In genomic region chr10:70575874-70576802, GRCh38 we compare ENCODE assay signal across 1 cellular context.
TF ChIP-seq lines count a peak whose summit lies in the region.

No MANE protein-coding gene starts in this region.

TF ChIP-seq in K562, 482 proteins besides CTCF, POLR2A, EP300 and RAD21 (continued from another document and continues in another):
- TF ChIP-seq, protein P1, sequence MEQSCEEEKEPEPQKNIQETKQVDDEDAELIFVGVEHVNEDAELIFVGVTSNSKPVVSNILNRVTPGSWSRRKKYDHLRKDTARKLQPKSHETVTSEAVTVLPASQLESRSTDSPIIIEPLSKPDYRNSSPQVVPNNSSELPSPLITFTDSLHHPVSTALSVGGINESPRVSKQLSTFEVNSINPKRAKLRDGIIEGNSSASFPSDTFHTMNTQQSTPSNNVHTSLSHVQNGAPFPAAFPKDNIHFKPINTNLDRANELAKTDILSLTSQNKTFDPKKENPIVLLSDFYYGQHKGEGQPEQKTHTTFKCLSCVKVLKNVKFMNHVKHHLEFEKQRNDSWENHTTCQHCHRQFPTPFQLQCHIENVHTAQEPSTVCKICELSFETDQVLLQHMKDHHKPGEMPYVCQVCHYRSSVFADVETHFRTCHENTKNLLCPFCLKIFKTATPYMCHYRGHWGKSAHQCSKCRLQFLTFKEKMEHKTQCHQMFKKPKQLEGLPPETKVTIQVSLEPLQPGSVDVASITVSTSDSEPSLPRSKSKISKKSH (CRISPR knock-in tag; IDR thresholded peaks at IDR 0.05) = no peak
- peak; percentile 49 for TF ChIP-seq NEUROD1 (IDR thresholded peaks at IDR 0.05; ENCODE audit: borderline replicate concordance, low read depth, low read length, partially characterized antibody)
- TF ChIP-seq RNF2 (IDR thresholded peaks at IDR 0.05) = peak; percentile 69
- no peak for TF ChIP-seq ARID2 (IDR thresholded peaks at IDR 0.05)
- peak; percentile 85 for TF ChIP-seq SMARCE1 (IDR thresholded peaks at IDR 0.05)
- TF ChIP-seq PML (IDR thresholded peaks at IDR 0.05; ENCODE audit: low read length) = 0 out of 2 replicates have a peak, but pooled peaks have one; percentile 29
- TF ChIP-seq CEBPB (tag; IDR thresholded peaks at IDR 0.05) = peak; percentile 87
- TF ChIP-seq FOSL1 (tag; conservative IDR thresholded peaks at IDR 0.05) = peak; percentile 33; the same call in 1 of the 2 replicates
- TF ChIP-seq TBL1XR1 (IDR thresholded peaks at IDR 0.05; ENCODE audit: low read length in 2 of 2) = peak in 1 of 2 experiments; percentile 21; a peak in 1 of 4 replicates
- TF ChIP-seq MECOM (CRISPR knock-in tag; IDR thresholded peaks at IDR 0.05) = 0 out of 2 replicates have a peak, but pooled peaks have one; percentile 40
- TF ChIP-seq NR4A1 (CRISPR knock-in tag; IDR thresholded peaks at IDR 0.05) = no peak
- 0 out of 2 replicates have a peak, but pooled peaks have one; percentile 55 for TF ChIP-seq NR4A1 (tag; IDR thresholded peaks at IDR 0.05)
- TF ChIP-seq SREBF1 (IDR thresholded peaks at IDR 0.05; ENCODE audit: borderline replicate concordance, low read depth, low read length) = 0 out of 2 replicates have a peak, but pooled peaks have one; percentile 9
- TF ChIP-seq CHD4 (IDR thresholded peaks at IDR 0.05; ENCODE audit: insufficient read depth, insufficient replicate concordance, low read depth, low read length, poor library complexity, severe bottlenecking) = peak; percentile 90
- TF ChIP-seq ZNF24 (IDR thresholded peaks at IDR 0.05) = peak; percentile 85
- peak; percentile 46; the same call in 1 of the 2 replicates for TF ChIP-seq CC2D1A (IDR thresholded peaks at IDR 0.05)
- peak; percentile 100 for TF ChIP-seq ZNF384 (IDR thresholded peaks at IDR 0.05; ENCODE audit: low read depth, low read length)
- TF ChIP-seq, protein P2, sequence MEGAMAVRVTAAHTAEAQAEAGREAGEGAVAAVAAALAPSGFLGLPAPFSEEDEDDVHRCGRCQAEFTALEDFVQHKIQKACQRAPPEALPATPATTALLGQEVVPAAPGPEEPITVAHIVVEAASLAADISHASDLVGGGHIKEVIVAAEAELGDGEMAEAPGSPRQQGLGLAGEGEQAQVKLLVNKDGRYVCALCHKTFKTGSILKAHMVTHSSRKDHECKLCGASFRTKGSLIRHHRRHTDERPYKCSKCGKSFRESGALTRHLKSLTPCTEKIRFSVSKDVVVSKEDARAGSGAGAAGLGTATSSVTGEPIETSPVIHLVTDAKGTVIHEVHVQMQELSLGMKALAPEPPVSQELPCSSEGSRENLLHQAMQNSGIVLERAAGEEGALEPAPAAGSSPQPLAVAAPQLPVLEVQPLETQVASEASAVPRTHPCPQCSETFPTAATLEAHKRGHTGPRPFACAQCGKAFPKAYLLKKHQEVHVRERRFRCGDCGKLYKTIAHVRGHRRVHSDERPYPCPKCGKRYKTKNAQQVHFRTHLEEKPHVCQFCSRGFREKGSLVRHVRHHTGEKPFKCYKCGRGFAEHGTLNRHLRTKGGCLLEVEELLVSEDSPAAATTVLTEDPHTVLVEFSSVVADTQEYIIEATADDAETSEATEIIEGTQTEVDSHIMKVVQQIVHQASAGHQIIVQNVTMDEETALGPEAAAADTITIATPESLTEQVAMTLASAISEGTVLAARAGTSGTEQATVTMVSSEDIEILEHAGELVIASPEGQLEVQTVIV (CRISPR knock-in tag; IDR thresholded peaks at IDR 0.05; ENCODE audit: borderline replicate concordance) = peak; percentile 70; the same call in 1 of the 2 replicates
- 0 out of 2 replicates have a peak, but pooled peaks have one; percentile 27 for TF ChIP-seq TAL1 (IDR thresholded peaks at IDR 0.05)
- TF ChIP-seq NRF1 (conservative IDR thresholded peaks at IDR 0.05 in 1 of 2, IDR thresholded peaks at IDR 0.05 in 1 of 2) = 0 out of 4 replicates have a peak, but pooled peaks have one; percentile 11 to 18
- TF ChIP-seq NFE2 (IDR thresholded peaks at IDR 0.05; ENCODE audit: low read depth) = peak; percentile 67; the same call in 1 of the 2 replicates
- peak; percentile 85 for TF ChIP-seq ZNF583 (CRISPR knock-in tag; IDR thresholded peaks at IDR 0.05)
- TF ChIP-seq, protein P3, sequence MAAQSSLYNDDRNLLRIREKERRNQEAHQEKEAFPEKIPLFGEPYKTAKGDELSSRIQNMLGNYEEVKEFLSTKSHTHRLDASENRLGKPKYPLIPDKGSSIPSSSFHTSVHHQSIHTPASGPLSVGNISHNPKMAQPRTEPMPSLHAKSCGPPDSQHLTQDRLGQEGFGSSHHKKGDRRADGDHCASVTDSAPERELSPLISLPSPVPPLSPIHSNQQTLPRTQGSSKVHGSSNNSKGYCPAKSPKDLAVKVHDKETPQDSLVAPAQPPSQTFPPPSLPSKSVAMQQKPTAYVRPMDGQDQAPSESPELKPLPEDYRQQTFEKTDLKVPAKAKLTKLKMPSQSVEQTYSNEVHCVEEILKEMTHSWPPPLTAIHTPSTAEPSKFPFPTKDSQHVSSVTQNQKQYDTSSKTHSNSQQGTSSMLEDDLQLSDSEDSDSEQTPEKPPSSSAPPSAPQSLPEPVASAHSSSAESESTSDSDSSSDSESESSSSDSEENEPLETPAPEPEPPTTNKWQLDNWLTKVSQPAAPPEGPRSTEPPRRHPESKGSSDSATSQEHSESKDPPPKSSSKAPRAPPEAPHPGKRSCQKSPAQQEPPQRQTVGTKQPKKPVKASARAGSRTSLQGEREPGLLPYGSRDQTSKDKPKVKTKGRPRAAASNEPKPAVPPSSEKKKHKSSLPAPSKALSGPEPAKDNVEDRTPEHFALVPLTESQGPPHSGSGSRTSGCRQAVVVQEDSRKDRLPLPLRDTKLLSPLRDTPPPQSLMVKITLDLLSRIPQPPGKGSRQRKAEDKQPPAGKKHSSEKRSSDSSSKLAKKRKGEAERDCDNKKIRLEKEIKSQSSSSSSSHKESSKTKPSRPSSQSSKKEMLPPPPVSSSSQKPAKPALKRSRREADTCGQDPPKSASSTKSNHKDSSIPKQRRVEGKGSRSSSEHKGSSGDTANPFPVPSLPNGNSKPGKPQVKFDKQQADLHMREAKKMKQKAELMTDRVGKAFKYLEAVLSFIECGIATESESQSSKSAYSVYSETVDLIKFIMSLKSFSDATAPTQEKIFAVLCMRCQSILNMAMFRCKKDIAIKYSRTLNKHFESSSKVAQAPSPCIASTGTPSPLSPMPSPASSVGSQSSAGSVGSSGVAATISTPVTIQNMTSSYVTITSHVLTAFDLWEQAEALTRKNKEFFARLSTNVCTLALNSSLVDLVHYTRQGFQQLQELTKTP (IDR thresholded peaks at IDR 0.05; ENCODE audit: low read depth in 1 of 2, partially characterized antibody in 2 of 2) = peak in 1 of 2 experiments; percentile 11
- peak; percentile 86 for TF ChIP-seq BCOR (IDR thresholded peaks at IDR 0.05)
- peak in 1 of 3 experiments; percentile 17 for TF ChIP-seq YY1 (IDR thresholded peaks at IDR 0.05; ENCODE audit: borderline replicate concordance in 1 of 3, control insufficient read depth in 1 of 3, extremely low read depth in 1 of 3, insufficient read depth in 3 of 3, insufficient read length in 1 of 3, insufficient replicate concordance in 2 of 3, low read depth in 1 of 3, low read length in 2 of 3)
- TF ChIP-seq ZNF584 (CRISPR knock-in tag; IDR thresholded peaks at IDR 0.05; ENCODE audit: low read depth) = peak; percentile 84
- TF ChIP-seq ZKSCAN3 (CRISPR knock-in tag; IDR thresholded peaks at IDR 0.05) = no peak
- no peak for TF ChIP-seq PBX2 (CRISPR knock-in tag; IDR thresholded peaks at IDR 0.05; ENCODE audit: low read depth)
- 0 out of 2 replicates have a peak, but pooled peaks have one; percentile 30 for TF ChIP-seq PBX2 (tag; conservative IDR thresholded peaks at IDR 0.05; ENCODE audit: low read depth)
- peak; percentile 73; the same call in 1 of the 2 replicates for TF ChIP-seq MYNN (IDR thresholded peaks at IDR 0.05)
- TF ChIP-seq MYNN (CRISPR knock-in tag; IDR thresholded peaks at IDR 0.05) = no peak
- peak; percentile 52 for TF ChIP-seq CTBP1 (IDR thresholded peaks at IDR 0.05; ENCODE audit: borderline replicate concordance)
- TF ChIP-seq RFX7 (CRISPR knock-in tag; IDR thresholded peaks at IDR 0.05) = 0 out of 2 replicates have a peak, but pooled peaks have one; percentile 57
- TF ChIP-seq DACH1 (IDR thresholded peaks at IDR 0.05; ENCODE audit: partially characterized antibody) = peak; percentile 6
- peak; percentile 53 for TF ChIP-seq CREM (IDR thresholded peaks at IDR 0.05; ENCODE audit: low read depth)
- no peak for TF ChIP-seq DLX4 (CRISPR knock-in tag; IDR thresholded peaks at IDR 0.05)
- TF ChIP-seq, protein P4, sequence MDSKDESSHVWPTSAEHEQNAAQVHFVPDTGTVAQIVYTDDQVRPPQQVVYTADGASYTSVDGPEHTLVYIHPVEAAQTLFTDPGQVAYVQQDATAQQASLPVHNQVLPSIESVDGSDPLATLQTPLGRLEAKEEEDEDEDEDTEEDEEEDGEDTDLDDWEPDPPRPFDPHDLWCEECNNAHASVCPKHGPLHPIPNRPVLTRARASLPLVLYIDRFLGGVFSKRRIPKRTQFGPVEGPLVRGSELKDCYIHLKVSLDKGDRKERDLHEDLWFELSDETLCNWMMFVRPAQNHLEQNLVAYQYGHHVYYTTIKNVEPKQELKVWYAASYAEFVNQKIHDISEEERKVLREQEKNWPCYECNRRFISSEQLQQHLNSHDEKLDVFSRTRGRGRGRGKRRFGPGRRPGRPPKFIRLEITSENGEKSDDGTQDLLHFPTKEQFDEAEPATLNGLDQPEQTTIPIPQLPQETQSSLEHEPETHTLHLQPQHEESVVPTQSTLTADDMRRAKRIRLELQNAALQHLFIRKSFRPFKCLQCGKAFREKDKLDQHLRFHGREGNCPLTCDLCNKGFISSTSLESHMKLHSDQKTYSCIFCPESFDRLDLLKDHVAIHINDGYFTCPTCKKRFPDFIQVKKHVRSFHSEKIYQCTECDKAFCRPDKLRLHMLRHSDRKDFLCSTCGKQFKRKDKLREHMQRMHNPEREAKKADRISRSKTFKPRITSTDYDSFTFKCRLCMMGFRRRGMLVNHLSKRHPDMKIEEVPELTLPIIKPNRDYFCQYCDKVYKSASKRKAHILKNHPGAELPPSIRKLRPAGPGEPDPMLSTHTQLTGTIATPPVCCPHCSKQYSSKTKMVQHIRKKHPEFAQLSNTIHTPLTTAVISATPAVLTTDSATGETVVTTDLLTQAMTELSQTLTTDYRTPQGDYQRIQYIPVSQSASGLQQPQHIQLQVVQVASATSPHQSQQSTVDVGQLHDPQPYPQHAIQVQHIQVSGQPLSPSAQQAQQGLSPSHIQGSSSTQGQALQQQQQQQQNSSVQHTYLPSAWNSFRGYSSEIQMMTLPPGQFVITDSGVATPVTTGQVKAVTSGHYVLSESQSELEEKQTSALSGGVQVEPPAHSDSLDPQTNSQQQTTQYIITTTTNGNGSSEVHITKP (IDR thresholded peaks at IDR 0.05; ENCODE audit: partially characterized antibody) = peak; percentile 92
- TF ChIP-seq ARID1B (IDR thresholded peaks at IDR 0.05) = peak; percentile 65; the same call in 1 of the 2 replicates
- TF ChIP-seq BACH1 (tag; IDR thresholded peaks at IDR 0.05) = peak; percentile 57; the same call in 1 of the 2 replicates
- no peak for TF ChIP-seq NONO (IDR thresholded peaks at IDR 0.05; ENCODE audit: low read depth in 2 of 2, low read length in 1 of 2)
- TF ChIP-seq, protein P5, sequence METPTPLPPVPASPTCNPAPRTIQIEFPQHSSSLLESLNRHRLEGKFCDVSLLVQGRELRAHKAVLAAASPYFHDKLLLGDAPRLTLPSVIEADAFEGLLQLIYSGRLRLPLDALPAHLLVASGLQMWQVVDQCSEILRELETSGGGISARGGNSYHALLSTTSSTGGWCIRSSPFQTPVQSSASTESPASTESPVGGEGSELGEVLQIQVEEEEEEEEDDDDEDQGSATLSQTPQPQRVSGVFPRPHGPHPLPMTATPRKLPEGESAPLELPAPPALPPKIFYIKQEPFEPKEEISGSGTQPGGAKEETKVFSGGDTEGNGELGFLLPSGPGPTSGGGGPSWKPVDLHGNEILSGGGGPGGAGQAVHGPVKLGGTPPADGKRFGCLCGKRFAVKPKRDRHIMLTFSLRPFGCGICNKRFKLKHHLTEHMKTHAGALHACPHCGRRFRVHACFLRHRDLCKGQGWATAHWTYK (CRISPR knock-in tag; IDR thresholded peaks at IDR 0.05) = 0 out of 2 replicates have a peak, but pooled peaks have one; percentile 35
- TF ChIP-seq SIX5 (IDR thresholded peaks at IDR 0.05; ENCODE audit: borderline replicate concordance in 1 of 2, insufficient read depth in 1 of 2, low read depth in 1 of 2, low read length in 2 of 2) = no peak
- peak; percentile 61; the same call in 1 of the 2 replicates for TF ChIP-seq PTRF (tag; IDR thresholded peaks at IDR 0.05)
- peak; percentile 19; the same call in 1 of the 2 replicates for TF ChIP-seq MAFG (tag; conservative IDR thresholded peaks at IDR 0.05)
